Comparison of ENCODE assay signal across 10 cellular contexts in the genomic region with DNA sequence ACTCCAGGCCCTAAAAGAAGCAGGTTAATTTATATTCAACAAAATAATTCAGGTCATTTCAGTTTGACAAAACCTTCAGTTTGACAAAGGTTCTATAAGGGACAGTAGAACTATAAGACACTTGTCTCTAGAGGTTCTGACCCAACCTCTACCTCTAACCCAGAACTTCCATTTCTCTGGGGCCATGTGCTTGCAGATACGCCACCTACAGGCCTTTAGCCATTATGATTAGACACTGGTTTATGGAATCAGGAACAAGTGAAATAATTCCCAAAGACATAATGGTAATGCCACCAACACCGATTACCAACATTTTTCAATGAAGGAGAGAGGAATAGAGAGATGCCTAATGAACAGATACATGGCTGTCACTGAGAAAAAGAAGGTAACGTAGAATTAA.
DNase-seq lines count a peak whose midpoint lies in the region; ATAC-seq and TF ChIP-seq lines count a peak whose summit lies in the region.
"Had no signal": no experiment of that assay in that cellular context is flagged by ENCODE, and none has a peak within 500 bp of the region (broad histone marks: within the 10 kb centered on the region; RNA-seq: fewer than 3 reads in every experiment).

No MANE protein-coding gene starts in this region.

- H3K27ac Mint-ChIP-seq in Caco-2 (ENCODE audit: unreplicated experiment) (no peak overlapping the region), H9 (no peak overlapping the region)
- H3K27ac Mint-ChIP-seq: natural killer cell treated with Interleukin-12 subunit alpha and Interleukin-12 subunit beta and Interleukin-15 and Interleukin-18, amount 100 ng/mL, for 72 hours had no signal

- H3K9me3 ChIP-seq in Caco-2 (no peaks in the 10 kb centered on the region; the same call in 1 of the 2 replicates), H9 (ENCODE audit: control insufficient read depth, low read depth, low read length) (no peaks in the 10 kb centered on the region), SU-DHL-6 (ENCODE audit: insufficient read depth, low read length) (no peaks in the 10 kb centered on the region)

- H3K27ac ChIP-seq in H9 (ENCODE audit: insufficient read length, low read depth, low read length) (no peak overlapping the region), SU-DHL-6 (ENCODE audit: low read depth, low read length) (no peak overlapping the region)

- H3K4me3 ChIP-seq in Caco-2 (ENCODE audit: low read depth, low read length) (no peak overlapping the region), SU-DHL-6 (ENCODE audit: insufficient read depth, low read length, poor library complexity, severe bottlenecking) (no peak overlapping the region)

- no peak overlapping the region for H2AK5ac ChIP-seq in H9 (ENCODE audit: insufficient read length, low read length)

- no peak overlapping the region for H3K4ac ChIP-seq in H9 (ENCODE audit: low read depth, low read length)

- no peak overlapping the region for H4K8ac ChIP-seq in H9 (replicated peaks; ENCODE audit: insufficient read length, low read depth, low read length)

- CTCF ChIA-PET in Caco-2 (lab: Charles Lee), result no interaction called here

- no peaks in the 10 kb centered on the region for H3K27me3 ChIP-seq in Caco-2 (replicated peaks; ENCODE audit: control insufficient read depth, insufficient read depth, low read length)
- H3K27me3 ChIP-seq in H9 (ENCODE audit: insufficient read depth, low read length), result no peaks in the 10 kb centered on the region
- H3K27me3 ChIP-seq in SU-DHL-6 (ENCODE audit: low read length), result no peaks in the 10 kb centered on the region

- DNase-seq in Caco-2 (peak in 1 of 2 experiments; percentile 3), H9 (no peak), iPS-NIHi7 (ENCODE audit: extremely low spot score) (peak; percentile 35), NCI-H510A (lab: John Stamatoyannopoulos, UW) (no peak), NCI-H2227 (lab: John Stamatoyannopoulos, UW; ENCODE audit: unreplicated experiment) (no peak)
- DNase-seq in stimulated activated CD4-positive, alpha-beta T cell treated with anti-CD3 and anti-CD28 coated beads, Interleukin-4, amount 100 ng/mL, for 4 hours, result no peak
- DNase-seq: hypothalamus had no signal

- no peak overlapping the region for H2BK12ac ChIP-seq in H9 (ENCODE audit: insufficient read length, low read depth, low read length)

- no peak for ATAC-seq in HG03139 (IDR thresholded peaks at IDR 0.05; ENCODE audit: unreplicated experiment)
- ATAC-seq: natural killer cell treated with Interleukin-12 subunit alpha and Interleukin-12 subunit beta and Interleukin-15 and Interleukin-18, amount 100 ng/mL, for 72 hours had no signal

- no peak overlapping the region for H4K91ac ChIP-seq in H9 (ENCODE audit: insufficient read length, low read depth, low read length)

- POLR2A ChIA-PET in Caco-2 (lab: Charles Lee), result no interaction called here

- H3K27me3 Mint-ChIP-seq in Caco-2 (ENCODE audit: insufficient read depth, unreplicated experiment), result peaks cover 10% of the 10 kb centered on the region
- H3K27me3 Mint-ChIP-seq in H9 (ENCODE audit: low read depth), result no peaks in the 10 kb centered on the region
- H3K27me3 Mint-ChIP-seq: natural killer cell treated with Interleukin-12 subunit alpha and Interleukin-12 subunit beta and Interleukin-15 and Interleukin-18, amount 100 ng/mL, for 72 hours had no signal

- no peak overlapping the region for H2BK20ac ChIP-seq in H9 (ENCODE audit: low read depth, low read length, poor library complexity, severe bottlenecking)

- H2AFZ ChIP-seq in H9 (ENCODE audit: low read length), result no peak overlapping the region
- H2AFZ ChIP-seq in SU-DHL-6 (ENCODE audit: low read depth, low read length, severe bottlenecking), result no peak overlapping the region

- no peaks in the 10 kb centered on the region for H3K79me1 ChIP-seq in H9 (ENCODE audit: insufficient read depth, low read depth, low read length, poor library complexity, severe bottlenecking)

- no peaks in the 10 kb centered on the region for H3F3A ChIP-seq in SU-DHL-6 (ENCODE audit: insufficient read depth)

- H3K23ac ChIP-seq in H9 (ENCODE audit: insufficient read length, low read depth, low read length), result no peak overlapping the region

- intact Hi-C loops in Caco-2 (cut with micrococcal nuclease; ENCODE audit: unreplicated experiment), result loop anchor here (1.0 kb wide), 1 partner anchor 898 kb away; no protein-coding TSS in a partner anchor

- H3T11ph ChIP-seq in H9 (ENCODE audit: low read length), result no peak overlapping the region

- no peaks in the 10 kb centered on the region for H3K23me2 ChIP-seq in H9 (ENCODE audit: insufficient read length, low read depth, low read length, poor library complexity, severe bottlenecking)

- H3K9me2 ChIP-seq in SU-DHL-6 (replicated peaks; ENCODE audit: insufficient read depth, low read length), result no peaks in the 10 kb centered on the region

- H2BK5ac ChIP-seq in H9 (ENCODE audit: insufficient read length, low read length), result no peak overlapping the region

- H3K4me2 ChIP-seq in H9 (ENCODE audit: insufficient read depth, insufficient read length, low read length) (no peak overlapping the region), SU-DHL-6 (ENCODE audit: low read depth, low read length, poor library complexity, severe bottlenecking) (no peak overlapping the region)

- no CpG with 5 or more reads among the region's 3 CpGs for WGBS in H9 (ENCODE audit: extremely low coverage, insufficient read length, low lambda C conversion rate)

- H2BK15ac ChIP-seq in H9 (ENCODE audit: low read depth, low read length), result no peak overlapping the region

- H3K14ac ChIP-seq in H9 (ENCODE audit: insufficient read depth, low read length), result no peak overlapping the region

- BruUV-seq in Caco-2 (replicated peaks; lab: Mats Ljungman, UMichigan), result no TSS peak

- H3K36me3 Mint-ChIP-seq in Caco-2 (ENCODE audit: insufficient read depth, unreplicated experiment), result no peaks in the 10 kb centered on the region
- H3K36me3 Mint-ChIP-seq in H9 (ENCODE audit: insufficient read depth in 1 of 3, low read depth in 3 of 3), result no peaks in the 10 kb centered on the region; a peak in 1 of 7 replicates

- H3K4me3 Mint-ChIP-seq in Caco-2 (ENCODE audit: unreplicated experiment) (no peak overlapping the region), H9 (no peak overlapping the region)
- H3K4me3 Mint-ChIP-seq: natural killer cell treated with Interleukin-12 subunit alpha and Interleukin-12 subunit beta and Interleukin-15 and Interleukin-18, amount 100 ng/mL, for 72 hours had no signal

- H3K4me1 Mint-ChIP-seq in Caco-2 (ENCODE audit: low read depth, unreplicated experiment), result no peaks in the 10 kb centered on the region
- peaks cover 0 to 4% of the 10 kb centered on the region in 2 experiments; a peak in 1 of 4 replicates for H3K4me1 Mint-ChIP-seq in H9

- TF ChIP-seq CTCF in Caco-2 (IDR thresholded peaks at IDR 0.05; ENCODE audit: insufficient read depth in 1 of 2, low read depth in 1 of 2, low read length in 1 of 2, severe bottlenecking in 1 of 2, unreplicated experiment in 1 of 2) (peak; percentile 37 to 59), H9 (conservative IDR thresholded peaks at IDR 0.05) (peak; percentile 75), SU-DHL-6 (IDR thresholded peaks at IDR 0.05; ENCODE audit: insufficient read depth, low read length, poor library complexity, severe bottlenecking) (peak; percentile 14)

- H3K9me3 Mint-ChIP-seq in Caco-2 (ENCODE audit: unreplicated experiment), result no peaks in the 10 kb centered on the region
- peaks cover 2 to 5% of the 10 kb centered on the region in 2 experiments; a peak in 1 of 5 replicates for H3K9me3 Mint-ChIP-seq in H9

- H4K5ac ChIP-seq in H9 (ENCODE audit: insufficient read length, low read depth, low read length), result no peak overlapping the region

- H3K9ac ChIP-seq in H9 (ENCODE audit: extremely low read depth, insufficient read length, low read length) (no peak overlapping the region), SU-DHL-6 (ENCODE audit: low read length) (no peak overlapping the region)

- H4K20me1 ChIP-seq in H9 (ENCODE audit: control insufficient read depth, insufficient read depth, insufficient read length) (no peaks in the 10 kb centered on the region), SU-DHL-6 (ENCODE audit: low read depth, low read length) (no peaks in the 10 kb centered on the region)

- H3K36me3 ChIP-seq in Caco-2 (ENCODE audit: control insufficient read depth, insufficient read depth, low read length), result no peaks in the 10 kb centered on the region
- H3K36me3 ChIP-seq in SU-DHL-6 (ENCODE audit: low read length), result no peaks in the 10 kb centered on the region

- H2BK120ac ChIP-seq in H9 (ENCODE audit: low read depth, low read length, poor library complexity, severe bottlenecking), result no peak overlapping the region

- H3K4me1 ChIP-seq in Caco-2 (no peaks in the 10 kb centered on the region), H9 (ENCODE audit: insufficient read depth, low read length) (no peaks in the 10 kb centered on the region)

- no peak overlapping the region for H3K18ac ChIP-seq in H9 (ENCODE audit: insufficient read length, low read depth, low read length)

- H3K56ac ChIP-seq in H9 (ENCODE audit: insufficient read length, low read depth, low read length), result no peak overlapping the region

- H3K79me2 ChIP-seq in H9 (ENCODE audit: insufficient read depth, low read length) (no peaks in the 10 kb centered on the region), SU-DHL-6 (ENCODE audit: insufficient read depth, low read length) (no peaks in the 10 kb centered on the region)

Comparison
In these comparisons a context has a peak if more than half of its experiments do, and no peak if none do; other contexts are left out.
1. CTCF ChIP-seq: peak in every context shown above with its lines; median percentile 75 in H9; 48 in Caco-2; 14 in SU-DHL-6.